In genomic region chr18:8623549-8624106, GRCh38 we compare ENCODE assay signal across 8 cellular contexts. TPM values are rescaled to one million over a fixed set of nuclear protein-coding genes. Genes with fewer than 3 reads are reported as not detected.
DNase-seq lines count a peak whose midpoint lies in the region; ATAC-seq and TF ChIP-seq lines count a peak whose summit lies in the region.

No MANE protein-coding gene starts in this region.

- H3K4me2 ChIP-seq in BLaER1 = peak overlapping the region; percentile 72

- H4K20me1 ChIP-seq in BLaER1 = peaks cover 77% of the 10 kb centered on the region

- H3K27ac ChIP-seq in BLaER1 (peak overlapping the region; percentile 10; the same call in 1 of the 2 replicates), left lung (peak overlapping the region; percentile 69 to 72)

- H3K9me3 ChIP-seq in BLaER1 (peaks cover 37% of the 10 kb centered on the region), left lung (no peaks in the 10 kb centered on the region)

- peak; percentile 71 for ATAC-seq in GM19025 (IDR thresholded peaks at IDR 0.05; ENCODE audit: low read depth, unreplicated experiment)
- peak; percentile 76 for ATAC-seq in HG03196 (IDR thresholded peaks at IDR 0.05; ENCODE audit: unreplicated experiment)
- peak; percentile 94 for ATAC-seq in left lung

- H3K27me3 ChIP-seq in BLaER1 (no peaks in the 10 kb centered on the region), left lung (no peaks in the 10 kb centered on the region)

- intact Hi-C loops in left lung (cut with DNase I) = no loop called here

- DNase-seq in SK-MEL-5 (ENCODE audit: low read depth, low spot score) (peak; percentile 46), left lung (peak; percentile 66 to 70), foreskin fibroblast (no peak), NCI-H1048 (lab: John Stamatoyannopoulos, UW) (no peak)
- DNase-seq in NK-92 treated with Interleukin-12 subunit alpha and Interleukin-12 subunit beta, amount 100 ng/mL, for 24 hours (lab: John Stamatoyannopoulos, UW) = no peak

- no peak overlapping the region for H3K9ac ChIP-seq in BLaER1

- H3K4me1 ChIP-seq in BLaER1 (peaks cover 16% of the 10 kb centered on the region), left lung (peaks cover 4 to 30% of the 10 kb centered on the region in 2 donors)

- H3K4me3 ChIP-seq in BLaER1 (no peak overlapping the region; the same call in 1 of the 2 replicates), left lung (no peak overlapping the region), foreskin fibroblast (ENCODE audit: low read depth in 1 of 2, low read length in 2 of 2) (no peak overlapping the region)

- H3K36me3 ChIP-seq in BLaER1 (peaks cover 84% of the 10 kb centered on the region), left lung (peaks cover 0 to 22% of the 10 kb centered on the region in 2 donors)

- in situ Hi-C loops in SK-MEL-5 (cut with HindIII; ENCODE audit: low pct_unique_long_range_greater_than_20kb, low sequenced_read_pairs) = no loop called here

- no peak for TF ChIP-seq CTCF in left lung (IDR thresholded peaks at IDR 0.05)
- TF ChIP-seq CTCF in foreskin fibroblast (IDR thresholded peaks at IDR 0.05; ENCODE audit: low read depth, low read length) = no peak

RNA-seq across cellular contexts. Expression of gene RAB12, which starts 14.4 kb away (rescaled TPM):
- 30.8 and 35.3 TPM in 2 replicates for total RNA-seq in SK-MEL-5 (2014; rRNA removed; shearing (Covaris generic))
- polyA plus RNA-seq in SK-MEL-5 (2015; cell fraction: cytosol; rRNA removed) = 23.4 and 25.9 TPM in 2 replicates
- polyA plus RNA-seq in SK-MEL-5 (2015; cell fraction: nucleus; rRNA removed) = 36.2 and 48.4 TPM in 2 replicates
- 10 to 100 TPM; 41.4 to 45.4 TPM for total RNA-seq in left lung

Comparison
In these comparisons a context has a peak if more than half of its experiments do, and no peak if none do; other contexts are left out.
1. DNase-seq: peak in SK-MEL-5 (single experiment) and left lung (2 of 2); none in foreskin fibroblast (0 of 2), NCI-H1048 (single experiment) and NK-92 treated with Interleukin-12 subunit alpha and Interleukin-12 subunit beta, amount 100 ng/mL, for 24 hours (single experiment).
2. Peak in every context shown above with its lines, with median percentiles within 50 percentile points of each other: ATAC-seq.